ENCODE assay signal across 17 cellular contexts in the genomic region with DNA sequence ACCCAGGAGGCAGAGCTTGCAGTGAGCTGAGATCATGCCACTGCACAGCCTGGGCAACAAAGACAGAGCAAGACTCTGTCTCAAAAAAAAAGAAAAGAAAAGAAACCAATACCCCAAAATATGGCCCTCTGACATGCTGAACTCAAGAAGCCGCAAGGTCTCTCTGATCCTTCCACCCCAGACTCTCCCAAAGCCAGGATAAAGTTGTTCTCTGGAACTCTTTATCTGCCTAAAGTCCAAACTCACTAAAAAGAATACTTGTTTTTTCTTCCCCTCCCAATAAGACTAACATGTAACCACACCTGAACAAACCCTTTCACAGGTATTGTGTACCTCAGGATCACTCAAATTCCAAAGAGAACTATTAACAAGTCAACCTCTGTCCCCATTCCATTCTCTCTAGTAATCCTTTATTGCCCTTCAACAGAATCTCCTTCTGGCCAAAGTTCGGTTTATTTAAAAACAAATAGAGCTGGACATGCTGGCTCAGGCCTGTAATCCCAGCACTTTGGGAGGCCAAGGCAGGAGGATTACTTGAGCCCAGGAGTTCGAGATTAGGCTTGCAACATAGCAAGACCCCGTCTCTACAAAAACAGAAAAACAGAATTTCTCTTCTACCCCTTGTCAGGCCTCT. TPM values are rescaled to one million over a fixed set of nuclear protein-coding genes. Genes with fewer than 3 reads are reported as not detected.
A peak's percentile ranks its signal among the peaks of the same experiment; 100 is the strongest.
DNase-seq lines count a peak whose midpoint lies in the region; ATAC-seq, FAIRE-seq and TF ChIP-seq lines count a peak whose summit lies in the region.
"Had no signal": no experiment of that assay in that cellular context is flagged by ENCODE, and none has a peak within 500 bp of the region (broad histone marks: within the 10 kb centered on the region; RNA-seq: fewer than 3 reads in every experiment).

No MANE protein-coding gene starts in this region.

- DNase-seq in RWPE2 (ENCODE audit: low spot score) (no peak), kidney (no peak), small intestine (peak; percentile 96)
- DNase-seq: activated CD4-positive, alpha-beta memory T cell treated with anti-CD3 and anti-CD28 coated beads for 36 hours; anterior cingulate cortex; NCI-H524 treated with DMSO at 0.1 percent for 48 hours; OCI-M1; sigmoid colon had no signal

- 16 to 61% (median 37%) methylated on average over 4 of the region's 4 CpGs for WGBS in small intestine, 3 donors

- H3K36me3 ChIP-seq in HUES48 (ENCODE audit: control insufficient read depth, insufficient read depth, low read length) (peaks cover 41% of the 10 kb centered on the region), RWPE2 (ENCODE audit: low read depth) (peaks cover 19% of the 10 kb centered on the region), kidney (ENCODE audit: control insufficient read depth in 1 of 2, insufficient read depth in 2 of 2, low read length in 2 of 2) (peaks cover 11 to 26% of the 10 kb centered on the region in 2 donors), small intestine (ENCODE audit: control insufficient read depth in 2 of 2, insufficient read depth in 2 of 2, low read length in 2 of 2) (peaks cover 4 to 5% of the 10 kb centered on the region in 2 donors)

- peaks cover 5% of the 10 kb centered on the region for H3K4me1 ChIP-seq in HUES48 (ENCODE audit: control insufficient read depth, insufficient read depth, low read length)
- H3K4me1 ChIP-seq in RWPE2 (ENCODE audit: insufficient read depth, poor library complexity, severe bottlenecking), result no peaks in the 10 kb centered on the region
- H3K4me1 ChIP-seq in kidney (ENCODE audit: control insufficient read depth in 1 of 2, insufficient read depth in 1 of 2, low read depth in 1 of 2, low read length in 2 of 2), result peaks cover 4 to 11% of the 10 kb centered on the region in 2 donors
- H3K4me1 ChIP-seq in small intestine (ENCODE audit: control insufficient read depth in 2 of 2, insufficient read depth in 1 of 2, low read depth in 1 of 2, low read length in 1 of 2), result peaks cover 7 to 9% of the 10 kb centered on the region in 2 donors

- H3K27ac ChIP-seq in HUES48 (ENCODE audit: low read depth, low read length) (peak overlapping the region; percentile 43), RWPE2 (ENCODE audit: poor library complexity, severe bottlenecking) (peak overlapping the region; percentile 37), kidney (ENCODE audit: low read depth in 2 of 2, low read length in 2 of 2) (peak overlapping the region; percentile 14 to 55), small intestine (ENCODE audit: low read depth in 1 of 2, low read length in 1 of 2) (peak overlapping the region; percentile 25 to 59)
- H3K27ac ChIP-seq: sigmoid colon, SK-N-MC, thoracic aorta had no signal

- H3K9me3 ChIP-seq in HUES48 (ENCODE audit: control insufficient read depth, insufficient read depth, low read length) (no peaks in the 10 kb centered on the region), RWPE2 (ENCODE audit: severe bottlenecking) (no peaks in the 10 kb centered on the region), kidney (ENCODE audit: control insufficient read depth in 1 of 2, low read length in 2 of 2) (no peaks in the 10 kb centered on the region), small intestine (ENCODE audit: control insufficient read depth, low read depth) (no peaks in the 10 kb centered on the region)
- H3K9me3 ChIP-seq: sigmoid colon, thoracic aorta had no signal

- ATAC-seq in RWPE2 (ENCODE audit: low read depth), result 0 out of 3 replicates have a peak, but pooled peaks have one; percentile 12
- no peak for ATAC-seq in GM19455 (IDR thresholded peaks at IDR 0.05; ENCODE audit: unreplicated experiment)
- ATAC-seq in HG02840 (IDR thresholded peaks at IDR 0.05; ENCODE audit: low FRiP score, unreplicated experiment), result no peak
- ATAC-seq in HG03439 (IDR thresholded peaks at IDR 0.05; ENCODE audit: unreplicated experiment), result no peak
- ATAC-seq: esophagus mucosa had no signal

- TF ChIP-seq CTCF in RWPE2 (IDR thresholded peaks at IDR 0.05; ENCODE audit: poor library complexity, severe bottlenecking) (no peak), kidney (IDR thresholded peaks at IDR 0.05; ENCODE audit: borderline replicate concordance, extremely low read depth, insufficient read depth) (no peak)

- H3K27me3 ChIP-seq in HUES48 (ENCODE audit: control insufficient read depth, insufficient read depth, low read length), result no peaks in the 10 kb centered on the region
- no peaks in the 10 kb centered on the region for H3K27me3 ChIP-seq in RWPE2 (ENCODE audit: insufficient read depth, poor library complexity, severe bottlenecking)
- H3K27me3 ChIP-seq in small intestine (ENCODE audit: control insufficient read depth in 2 of 2, insufficient read depth in 2 of 2, low read length in 2 of 2), result no peaks in the 10 kb centered on the region
- H3K27me3 ChIP-seq: sigmoid colon had no signal

- intact Hi-C loops in kidney (cut with DNase I), result no loop called here

- no peak for FAIRE-seq in kidney (lab: Jason Lieb, UNC)
- no peak for FAIRE-seq in small intestine (lab: Jason Lieb, UNC)
- FAIRE-seq: H54, TTC549 had no signal

- H3K4me3 ChIP-seq in HUES48 (ENCODE audit: low read depth, low read length) (no peak overlapping the region), RWPE2 (ENCODE audit: severe bottlenecking) (no peak overlapping the region), kidney (ENCODE audit: low read length in 2 of 2) (peak overlapping the region in 1 of 2 donors; percentile 19), small intestine (ENCODE audit: low read depth in 1 of 2, low read length in 2 of 2) (no peak overlapping the region)
- H3K4me3 ChIP-seq: sigmoid colon, SK-N-MC, thoracic aorta had no signal

- H3K9ac ChIP-seq in HUES48 (ENCODE audit: low read depth, low read length), result no peak overlapping the region
- H3K9ac ChIP-seq in kidney (ENCODE audit: low read length in 2 of 2), result peak overlapping the region in 1 of 2 donors; percentile 4

RNA-seq across cellular contexts. Expression of a gene that starts 4.1 kb away (rescaled TPM):
- total RNA-seq in kidney, result 10.4 TPM
- polyA plus RNA-seq in kidney (ENCODE audit: insufficient read depth, low read depth, low replicate concordance) (7.3 TPM), small intestine (10 to 100 TPM in 2 of 3 donors, 1 to 10 TPM in 1; 9.6 to 18.4 (median 13.6) TPM)

RNA-seq across cellular contexts. Expression of a gene that starts 4.4 kb away (rescaled TPM):
- total RNA-seq in kidney, result 29.0 TPM
- 24.1 TPM for polyA plus RNA-seq in kidney (ENCODE audit: insufficient read depth, low read depth, low replicate concordance)
- 10 to 100 TPM; 17.1 to 37.6 (median 34.0) TPM for polyA plus RNA-seq in small intestine

RNA-seq across cellular contexts. Expression of a gene that starts 9.2 kb away (rescaled TPM):
- total RNA-seq in kidney, result 0.66 TPM
- not detected for polyA plus RNA-seq in kidney (ENCODE audit: insufficient read depth, low read depth, low replicate concordance)
- 10 to 100 TPM in 1 of 3 donors, 1 to 10 TPM in 2; 1.1 to 10.7 (median 1.1) TPM for polyA plus RNA-seq in small intestine
- total RNA-seq: thoracic aorta had no signal
